ENCODE assay signal across 13 cellular contexts in genomic region chr1:61101461-61102440, GRCh38. TPM values are rescaled to one million over a fixed set of nuclear protein-coding genes. Genes with fewer than 3 reads are reported as not detected.
DNase-seq lines count a peak whose midpoint lies in the region; ATAC-seq and TF ChIP-seq lines count a peak whose summit lies in the region.
"Had no signal": no experiment of that assay in that cellular context is flagged by ENCODE, and none has a peak within 500 bp of the region (broad histone marks: within the 10 kb centered on the region; RNA-seq: fewer than 3 reads in every experiment).

No MANE protein-coding gene starts in this region.

- intact Hi-C loops in adrenal gland (cut with DNase I), result no loop called here

- 19 to 32% (median 26%) methylated on average over 8 of the region's 8 CpGs for WGBS in adrenal gland, 4 donors

- no peaks in the 10 kb centered on the region for H3K9me3 ChIP-seq in adrenal gland (replicated peaks in 1 of 3)

- H3K27ac ChIP-seq in ACC112 (ENCODE audit: low read depth, low read length) (peak overlapping the region; percentile 83), adrenal gland (peak overlapping the region in 4 of 5 donors; percentile 14 to 63 (median 48)), rectal smooth muscle tissue (ENCODE audit: low read depth, low read length) (no peak overlapping the region)

- ATAC-seq in GM18858 (IDR thresholded peaks at IDR 0.05; ENCODE audit: unreplicated experiment), result no peak
- ATAC-seq in GM21447 (IDR thresholded peaks at IDR 0.05; ENCODE audit: unreplicated experiment), result no peak
- ATAC-seq: GM12878, T-helper 17 cell had no signal

- DNase-seq in adrenal gland (no peak), foreskin fibroblast (peak in 1 of 2 donors; percentile 8), NCI-H1436 (lab: John Stamatoyannopoulos, UW) (no peak)
- no peak for DNase-seq in stimulated activated CD4-positive, alpha-beta T cell treated with anti-CD3 and anti-CD28 coated beads, Interleukin-2, amount 100 ng/mL, for 24 hours
- DNase-seq: activated CD4-positive, alpha-beta T cell treated with anti-CD3 and anti-CD28 coated beads, Interleukin-2, amount 50 U/mL, for 48 hours; activated effector memory CD4-positive, alpha-beta T cell treated with anti-CD3 and anti-CD28 coated beads, Interleukin-2, amount 50 U/mL, for 16 hours; DMS79 treated with DMSO at 0.1 percent for 48 hours; T-helper 17 cell had no signal

- peak overlapping the region; percentile 52 for H2AFZ ChIP-seq in ACC112 (ENCODE audit: low read length, unreplicated experiment)

- peaks cover 24% of the 10 kb centered on the region for H3K4me1 ChIP-seq in ACC112 (ENCODE audit: control insufficient read depth, insufficient read depth, low read length, unreplicated experiment)
- H3K4me1 ChIP-seq in adrenal gland (replicated peaks in 1 of 2), result peaks cover 29 to 61% of the 10 kb centered on the region in 2 donors
- H3K4me1 ChIP-seq in rectal smooth muscle tissue (ENCODE audit: control insufficient read depth, insufficient read depth, low read length), result peaks cover 11% of the 10 kb centered on the region

- H3K27me3 ChIP-seq in ACC112 (ENCODE audit: insufficient read depth, low read length) (no peaks in the 10 kb centered on the region), adrenal gland (no peaks in the 10 kb centered on the region), rectal smooth muscle tissue (ENCODE audit: control insufficient read depth, insufficient read depth, low read length) (no peaks in the 10 kb centered on the region)

- peak overlapping the region; percentile 78 for H3K4me3 ChIP-seq in ACC112 (ENCODE audit: low read depth, low read length)
- H3K4me3 ChIP-seq in adrenal gland, result peak overlapping the region in 1 of 4 donors; percentile 9
- peak overlapping the region; percentile 1 to 37 for H3K4me3 ChIP-seq in foreskin fibroblast (ENCODE audit: low read depth in 1 of 2, low read length in 2 of 2)
- peak overlapping the region; percentile 13 for H3K4me3 ChIP-seq in rectal smooth muscle tissue (ENCODE audit: low read length)
- H3K4me3 ChIP-seq: GM12878 had no signal

- H3K9ac ChIP-seq in rectal smooth muscle tissue (ENCODE audit: low read length), result no peak overlapping the region

- no peak for TF ChIP-seq POLR2A in adrenal gland (IDR thresholded peaks at IDR 0.05)

- H3K79me2 ChIP-seq in ACC112 (ENCODE audit: control insufficient read depth, insufficient read depth, low read length, unreplicated experiment), result peaks cover 77% of the 10 kb centered on the region

- TF ChIP-seq CTCF in adrenal gland (IDR thresholded peaks at IDR 0.05) (no peak), foreskin fibroblast (IDR thresholded peaks at IDR 0.05; ENCODE audit: low read depth, low read length) (no peak)

- peaks cover 3% of the 10 kb centered on the region; the same call in 1 of the 2 replicates for H3K36me3 ChIP-seq in ACC112 (ENCODE audit: insufficient read depth, low read length)
- no peaks in the 10 kb centered on the region for H3K36me3 ChIP-seq in adrenal gland (replicated peaks in 1 of 2)
- no peaks in the 10 kb centered on the region for H3K36me3 ChIP-seq in rectal smooth muscle tissue (ENCODE audit: control insufficient read depth, insufficient read depth, low read length)

RNA-seq across cellular contexts. Expression of gene NFIA, which starts 19.4 kb away (rescaled TPM):
- 100 to 1,000 TPM in 2 of 8 donors, 10 to 100 TPM in 6; 59.3 to 109 (median 90.2) TPM for total RNA-seq in adrenal gland
- polyA plus RNA-seq in adrenal gland, result 10 to 100 TPM; 15.6 to 26.0 (median 25.0) TPM
